Comparison of ENCODE assay signal across 1 cellular context in genomic region chr5:36151434-36152323, GRCh38.
TF ChIP-seq lines count a peak whose summit lies in the region.

TSS of gene LMBRD2 (minus strand) at chr5:36151887. CDS start at chr5:36143349, 8,538 bp downstream.
TSS of gene SKP2 (plus strand) at chr5:36152111. CDS start at chr5:36152263, 152 bp downstream.

TF ChIP-seq in GM12878, 131 proteins besides CTCF, POLR2A, EP300 and RAD21 (continued from another document and continues in another):
- no peak for TF ChIP-seq BCLAF1 (IDR thresholded peaks at IDR 0.05)
- TF ChIP-seq E4F1 (IDR thresholded peaks at IDR 0.05; ENCODE audit: borderline replicate concordance, partially characterized antibody) = peak; percentile 90
- TF ChIP-seq BACH1 (IDR thresholded peaks at IDR 0.05; ENCODE audit: borderline replicate concordance) = no peak; the same call in 1 of the 2 replicates
- no peak for TF ChIP-seq ZNF384 (IDR thresholded peaks at IDR 0.05; ENCODE audit: borderline replicate concordance, low read depth, low read length)
- 0 out of 2 replicates have a peak, but pooled peaks have one; percentile 33 for TF ChIP-seq SMARCA5 (IDR thresholded peaks at IDR 0.05)
- TF ChIP-seq BRCA1 (IDR thresholded peaks at IDR 0.05; ENCODE audit: low read depth, low read length) = no peak
- peak; percentile 70; the same call in 1 of the 2 replicates for TF ChIP-seq CBFB (IDR thresholded peaks at IDR 0.05; ENCODE audit: low read depth)
- no peak for TF ChIP-seq FOXK2 (IDR thresholded peaks at IDR 0.05)
- peak; percentile 93 for TF ChIP-seq RB1 (IDR thresholded peaks at IDR 0.05; ENCODE audit: borderline replicate concordance)
- no peak for TF ChIP-seq MEF2B (IDR thresholded peaks at IDR 0.05; ENCODE audit: partially characterized antibody, poor library complexity, severe bottlenecking)
- no peak for TF ChIP-seq JUNB (IDR thresholded peaks at IDR 0.05)
- peak; percentile 85 for TF ChIP-seq MLLT1 (IDR thresholded peaks at IDR 0.05)
- TF ChIP-seq USF2 (IDR thresholded peaks at IDR 0.05; ENCODE audit: borderline replicate concordance, low read depth, low read length) = no peak; the same call in 1 of the 2 replicates
- TF ChIP-seq TCF12 (IDR thresholded peaks at IDR 0.05; ENCODE audit: low read depth, low read length) = 0 out of 2 replicates have a peak, but pooled peaks have one; percentile 59
- peak; percentile 88 for TF ChIP-seq SIX5 (IDR thresholded peaks at IDR 0.05; ENCODE audit: low read depth, low read length, severe bottlenecking)
- no peak for TF ChIP-seq IRF5 (IDR thresholded peaks at IDR 0.05; ENCODE audit: borderline replicate concordance)
- peak; percentile 51; the same call in 1 of the 2 replicates for TF ChIP-seq SREBF1 (IDR thresholded peaks at IDR 0.05; ENCODE audit: low read length)
- no peak for TF ChIP-seq ATF2 (IDR thresholded peaks at IDR 0.05; ENCODE audit: low read length)
- TF ChIP-seq USF1 (IDR thresholded peaks at IDR 0.05; ENCODE audit: borderline replicate concordance, extremely low read length, insufficient read depth, low read depth, low read length) = no peak
- TF ChIP-seq ZNF24 (IDR thresholded peaks at IDR 0.05) = 0 out of 2 replicates have a peak, but pooled peaks have one; percentile 15
- no peak for TF ChIP-seq NR2C2 (IDR thresholded peaks at IDR 0.05; ENCODE audit: borderline replicate concordance, control insufficient read depth, insufficient read length, low read depth)
- peak; percentile 66 for TF ChIP-seq LARP7 (IDR thresholded peaks at IDR 0.05)
- TF ChIP-seq NRF1 (conservative IDR thresholded peaks at IDR 0.05; ENCODE audit: low read depth, low read length) = peak; percentile 51
- no peak for TF ChIP-seq ZNF274 (IDR thresholded peaks at IDR 0.05; ENCODE audit: insufficient read depth, insufficient read length)
- peak; percentile 47; the same call in 1 of the 2 replicates for TF ChIP-seq SPI1 (IDR thresholded peaks at IDR 0.05; ENCODE audit: borderline replicate concordance, insufficient read depth, low read depth, low read length)
- TF ChIP-seq CREB1 (IDR thresholded peaks at IDR 0.05; ENCODE audit: low read depth) = peak; percentile 82
- no peak for TF ChIP-seq SKIL (IDR thresholded peaks at IDR 0.05; ENCODE audit: low read depth, poor library complexity, severe bottlenecking)
- TF ChIP-seq CHD2 (IDR thresholded peaks at IDR 0.05; ENCODE audit: borderline replicate concordance, low read depth, low read length) = peak; percentile 67; the same call in 1 of the 2 replicates
- TF ChIP-seq PML (IDR thresholded peaks at IDR 0.05; ENCODE audit: low read length) = peak; percentile 80
- TF ChIP-seq ESRRA (IDR thresholded peaks at IDR 0.05; ENCODE audit: low read length) = no peak
- TF ChIP-seq SREBF2 (IDR thresholded peaks at IDR 0.05; ENCODE audit: low read length) = no peak
- peak; percentile 84 for TF ChIP-seq MAX (IDR thresholded peaks at IDR 0.05; ENCODE audit: low read depth, low read length)
- TF ChIP-seq RUNX3 (IDR thresholded peaks at IDR 0.05; ENCODE audit: low read length) = peak; percentile 66
- peak in 1 of 2 experiments; percentile 73; a peak in 1 of 4 replicates for TF ChIP-seq SRF (IDR thresholded peaks at IDR 0.05; ENCODE audit: low read depth in 2 of 2, low read length in 2 of 2)
- TF ChIP-seq IRF3 (IDR thresholded peaks at IDR 0.05) = no peak
- peak; percentile 31; the same call in 1 of the 2 replicates for TF ChIP-seq PKNOX1 (IDR thresholded peaks at IDR 0.05)
- TF ChIP-seq MTA2 (IDR thresholded peaks at IDR 0.05; ENCODE audit: low read depth) = no peak
- no peak for TF ChIP-seq PAX8 (IDR thresholded peaks at IDR 0.05)
- TF ChIP-seq ZBTB4 (CRISPR knock-in tag; IDR thresholded peaks at IDR 0.05) = no peak
- no peak for TF ChIP-seq WRNIP1 (IDR thresholded peaks at IDR 0.05; ENCODE audit: borderline replicate concordance, low read depth, low read length)
